In the genomic region with DNA sequence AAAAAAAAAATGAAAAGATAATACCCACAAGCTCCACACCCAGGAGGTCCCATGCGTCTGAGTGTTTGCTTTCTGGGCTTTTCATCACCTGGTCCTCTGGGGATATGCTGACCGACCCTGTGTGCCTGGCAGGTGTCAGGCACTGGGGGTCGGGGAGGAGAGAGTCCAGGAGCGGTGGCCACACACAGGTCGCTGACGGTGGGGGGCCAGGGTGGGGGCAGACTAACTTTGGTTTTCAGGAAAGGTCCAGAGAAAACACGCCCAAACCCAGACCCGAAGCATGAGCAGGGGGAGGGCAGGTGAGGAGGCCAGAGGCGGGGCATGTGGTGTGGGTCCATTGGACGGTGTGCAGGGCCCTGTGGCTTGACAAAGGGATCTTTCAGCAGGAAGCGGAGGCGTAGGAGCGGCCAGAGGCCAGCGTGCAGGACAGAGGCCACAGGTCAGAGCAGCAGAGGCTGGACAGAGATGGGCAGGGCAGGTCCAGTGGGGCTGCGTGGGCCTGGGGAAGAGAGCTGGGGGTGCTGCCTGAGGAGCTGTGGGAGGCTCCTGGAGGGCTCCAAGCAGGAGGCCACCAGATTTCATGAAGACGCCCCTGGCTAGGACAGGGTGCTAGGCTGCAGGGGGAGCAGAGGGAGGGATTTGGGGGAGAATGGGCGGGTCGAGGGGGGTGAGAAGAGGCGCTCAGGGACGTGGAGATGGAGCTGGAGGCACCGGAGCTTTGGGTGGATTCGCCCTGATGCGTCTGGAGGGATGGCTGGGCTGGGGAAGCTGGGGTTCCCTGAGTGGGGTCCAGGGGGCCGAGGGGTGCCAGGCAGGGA, we compare ENCODE assay signal across 8 cellular contexts. TPM values are rescaled to one million over a fixed set of nuclear protein-coding genes. Genes with fewer than 3 reads are reported as not detected.
DNase-seq lines count a peak whose midpoint lies in the region; ATAC-seq and TF ChIP-seq lines count a peak whose summit lies in the region.
"Had no signal": no experiment of that assay in that cellular context is flagged by ENCODE, and none has a peak within 500 bp of the region (broad histone marks: within the 10 kb centered on the region; RNA-seq: fewer than 3 reads in every experiment).

No MANE protein-coding gene starts in this region.

- H3K4me1 Mint-ChIP-seq in activated T-cell treated with anti-CD3 and anti-CD28 coated beads, Interleukin-2, amount 50 U/mL, for 24 hours (ENCODE audit: low read depth): peaks cover 32% of the 10 kb centered on the region
- peaks cover 17% of the 10 kb centered on the region for H3K4me1 Mint-ChIP-seq in chondrocyte (ENCODE audit: low read depth)
- peaks cover 46% of the 10 kb centered on the region for H3K4me1 Mint-ChIP-seq in stimulated activated memory B cell treated with anti-CD40 and anti-IgM and Interleukin-4, amounts not matched to agents 10 μg/mL and 1 μg/mL and 100 μg/mL, for 72 hours

- peak overlapping the region; percentile 77 for H3K4me3 Mint-ChIP-seq in activated T-cell treated with anti-CD3 and anti-CD28 coated beads, Interleukin-2, amount 50 U/mL, for 24 hours
- H3K4me3 Mint-ChIP-seq in chondrocyte (ENCODE audit: unreplicated experiment): peak overlapping the region; percentile 70
- peak overlapping the region; percentile 83 for H3K4me3 Mint-ChIP-seq in stimulated activated memory B cell treated with anti-CD40 and anti-IgM and Interleukin-4, amounts not matched to agents 10 μg/mL and 1 μg/mL and 100 μg/mL, for 72 hours

- DNase-seq in activated T-cell treated with anti-CD3 and anti-CD28 coated beads, Interleukin-2, amount 50 U/mL, for 24 hours: no peak
- DNase-seq in activated T-cell treated with anti-CD3 and anti-CD28 coated beads, Interleukin-2, amount 50 U/mL, for 1 hour: no peak
- DNase-seq in chondrocyte (ENCODE audit: low spot score): no peak
- DNase-seq in DMS79 treated with DMSO at 0.1 percent for 48 hours (lab: John Stamatoyannopoulos, UW): no peak
- no peak for DNase-seq in posterior cingulate gyrus
- DNase-seq: COR-L47, NCI-H1436 treated with DMSO at 0.1 percent for 48 hours had no signal

- no peak for ATAC-seq in stimulated activated memory B cell treated with anti-CD40 and anti-IgM and Interleukin-4, amounts not matched to agents 10 μg/mL and 1 μg/mL and 100 μg/mL, for 72 hours

- intact Hi-C loops in posterior cingulate gyrus (cut with DNase I): no loop called here

- H3K9me3 Mint-ChIP-seq in activated T-cell treated with anti-CD3 and anti-CD28 coated beads, Interleukin-2, amount 50 U/mL, for 24 hours: no peaks in the 10 kb centered on the region
- H3K9me3 Mint-ChIP-seq in chondrocyte (ENCODE audit: low read depth): no peaks in the 10 kb centered on the region
- no peaks in the 10 kb centered on the region for H3K9me3 Mint-ChIP-seq in stimulated activated memory B cell treated with anti-CD40 and anti-IgM and Interleukin-4, amounts not matched to agents 10 μg/mL and 1 μg/mL and 100 μg/mL, for 72 hours

- H3K27ac Mint-ChIP-seq in activated T-cell treated with anti-CD3 and anti-CD28 coated beads, Interleukin-2, amount 50 U/mL, for 24 hours: peak overlapping the region; percentile 29
- H3K27ac Mint-ChIP-seq in chondrocyte (ENCODE audit: unreplicated experiment): no peak overlapping the region
- peak overlapping the region; percentile 66 for H3K27ac Mint-ChIP-seq in stimulated activated memory B cell treated with anti-CD40 and anti-IgM and Interleukin-4, amounts not matched to agents 10 μg/mL and 1 μg/mL and 100 μg/mL, for 72 hours

- peaks cover 33% of the 10 kb centered on the region for H3K27me3 Mint-ChIP-seq in activated T-cell treated with anti-CD3 and anti-CD28 coated beads, Interleukin-2, amount 50 U/mL, for 24 hours
- peaks cover 2% of the 10 kb centered on the region for H3K27me3 Mint-ChIP-seq in chondrocyte (ENCODE audit: low read depth)
- H3K27me3 Mint-ChIP-seq in stimulated activated memory B cell treated with anti-CD40 and anti-IgM and Interleukin-4, amounts not matched to agents 10 μg/mL and 1 μg/mL and 100 μg/mL, for 72 hours: peaks cover 62% of the 10 kb centered on the region

- peaks cover 18% of the 10 kb centered on the region for H3K36me3 Mint-ChIP-seq in activated T-cell treated with anti-CD3 and anti-CD28 coated beads, Interleukin-2, amount 50 U/mL, for 24 hours (ENCODE audit: low read depth)
- H3K36me3 Mint-ChIP-seq in chondrocyte (ENCODE audit: low read depth): peaks cover 4% of the 10 kb centered on the region
- peaks cover 22% of the 10 kb centered on the region for H3K36me3 Mint-ChIP-seq in stimulated activated memory B cell treated with anti-CD40 and anti-IgM and Interleukin-4, amounts not matched to agents 10 μg/mL and 1 μg/mL and 100 μg/mL, for 72 hours

- TF ChIP-seq CTCF in chondrocyte (IDR thresholded peaks at IDR 0.05): no peak

RNA-seq across cellular contexts. Expression of gene RNF223, which starts 15.8 kb away (rescaled TPM):
- not detected in 3 replicates for total RNA-seq in chondrocyte

RNA-seq across cellular contexts. Expression of gene AGRN, which starts 38.4 kb away (rescaled TPM):
- 138 to 221 TPM (median 219 TPM) in 3 replicates for total RNA-seq in chondrocyte

RNA-seq across cellular contexts. Expression of gene ISG15, which starts 45.0 kb away (rescaled TPM):
- 28.5 to 42.8 TPM (median 42.2 TPM) in 3 replicates for total RNA-seq in chondrocyte

RNA-seq across cellular contexts. Expression of gene C1orf159, which starts 57.6 kb away (rescaled TPM):
- 9.2 to 15.1 TPM (median 9.2 TPM) in 3 replicates for total RNA-seq in chondrocyte

RNA-seq across cellular contexts. Expression of gene HES4, which starts 58.4 kb away (rescaled TPM):
- total RNA-seq in chondrocyte: 56.6 to 137 TPM (median 136 TPM) in 3 replicates
